In genomic region chr6:169789944-169790927, GRCh38 we compare ENCODE assay signal across 8 cellular contexts. TPM values are rescaled to one million over a fixed set of nuclear protein-coding genes. Genes with fewer than 3 reads are reported as not detected.
DNase-seq lines count a peak whose midpoint lies in the region; ATAC-seq and TF ChIP-seq lines count a peak whose summit lies in the region.

No MANE protein-coding gene starts in this region.

- TF ChIP-seq CTCF in PC-9 (conservative IDR thresholded peaks at IDR 0.05) = peak; percentile 84

- no peaks in the 10 kb centered on the region for H3K4me1 ChIP-seq in PC-9 (replicated peaks; ENCODE audit: insufficient read depth)

- no peaks in the 10 kb centered on the region for H4K20me1 ChIP-seq in PC-9 (ENCODE audit: insufficient read depth)

- peaks cover 2 to 9% (median 5%) of the 10 kb centered on the region in 3 donors for H3K4me1 Mint-ChIP-seq in IgD-negative memory B cell
- H3K4me1 Mint-ChIP-seq in activated T-cell treated with anti-CD3 and anti-CD28 coated beads, Interleukin-2, amount 50 U/mL, for 72 hours (ENCODE audit: low read depth) = peaks cover 26% of the 10 kb centered on the region
- H3K4me1 Mint-ChIP-seq in naive thymus-derived CD8-positive, alpha-beta T cell = peaks cover 7 to 18% (median 16%) of the 10 kb centered on the region in 4 donors
- H3K4me1 Mint-ChIP-seq in stimulated activated naive B cell treated with anti-CD40 and anti-IgM and Interleukin-4, amounts not matched to agents 10 μg/mL and 1 μg/mL and 100 μg/mL, for 72 hours = peaks cover 7 to 13% of the 10 kb centered on the region in 2 donors

- DNase-seq in DMS114 treated with DMSO at 0.1 percent for 48 hours (lab: John Stamatoyannopoulos, UW; ENCODE audit: unreplicated experiment) (peak; percentile 40), PC-9 (peak in 1 of 2 experiments; percentile 47), fibroblast of gingiva (ENCODE audit: low read depth) (peak; percentile 55)
- peak; percentile 78 to 82 for DNase-seq in activated T-cell treated with anti-CD3 and anti-CD28 coated beads, Interleukin-2, amount 50 U/mL, for 72 hours
- peak; percentile 47 to 78 (median 68) for DNase-seq in naive thymus-derived CD8-positive, alpha-beta T cell
- peak; percentile 55 for DNase-seq in stimulated activated naive B cell treated with anti-CD40 and anti-IgM and Interleukin-4, amounts not matched to agents 10 μg/mL and 1 μg/mL and 100 μg/mL, for 72 hours

- peaks cover 29% of the 10 kb centered on the region for H3K27me3 Mint-ChIP-seq in IgD-negative memory B cell
- H3K27me3 Mint-ChIP-seq in activated T-cell treated with anti-CD3 and anti-CD28 coated beads, Interleukin-2, amount 50 U/mL, for 72 hours (ENCODE audit: low read depth) = peaks cover 29% of the 10 kb centered on the region
- H3K27me3 Mint-ChIP-seq in naive thymus-derived CD8-positive, alpha-beta T cell = peaks cover 18 to 52% (median 41%) of the 10 kb centered on the region in 5 donors
- peaks cover 43 to 49% of the 10 kb centered on the region in 2 donors for H3K27me3 Mint-ChIP-seq in stimulated activated naive B cell treated with anti-CD40 and anti-IgM and Interleukin-4, amounts not matched to agents 10 μg/mL and 1 μg/mL and 100 μg/mL, for 72 hours

- ATAC-seq in GM21576 (IDR thresholded peaks at IDR 0.05; ENCODE audit: unreplicated experiment) = peak; percentile 94
- ATAC-seq in activated T-cell treated with anti-CD3 and anti-CD28 coated beads, Interleukin-2, amount 50 U/mL, for 72 hours (replicated peaks in 1 of 2) = peak; percentile 96
- ATAC-seq in naive thymus-derived CD8-positive, alpha-beta T cell = peak; percentile 97 to 99
- ATAC-seq in stimulated activated naive B cell treated with anti-CD40 and anti-IgM and Interleukin-4, amounts not matched to agents 10 μg/mL and 1 μg/mL and 100 μg/mL, for 72 hours (replicated peaks) = peak; percentile 96 to 97

- intact Hi-C loops in PC-9 (cut with micrococcal nuclease; ENCODE audit: unreplicated experiment) = loop anchor here (1.0 to 10.0 kb wide), 2 partner anchors 740 to 895 kb away; no protein-coding TSS in a partner anchor

- H3K27ac Mint-ChIP-seq in IgD-negative memory B cell = peak overlapping the region; percentile 46 to 82 (median 77)
- peak overlapping the region; percentile 47 for H3K27ac Mint-ChIP-seq in activated T-cell treated with anti-CD3 and anti-CD28 coated beads, Interleukin-2, amount 50 U/mL, for 72 hours
- H3K27ac Mint-ChIP-seq in naive thymus-derived CD8-positive, alpha-beta T cell = peak overlapping the region in 5 of 10 donors; percentile 4 to 62 (median 31)
- peak overlapping the region; percentile 25 for H3K27ac Mint-ChIP-seq in stimulated activated naive B cell treated with anti-CD40 and anti-IgM and Interleukin-4, amounts not matched to agents 10 μg/mL and 1 μg/mL and 100 μg/mL, for 72 hours

- H3K4me3 ChIP-seq in PC-9 = no peak overlapping the region

- POLR2A ChIA-PET in PC-9 (lab: Charles Lee; ENCODE audit: unreplicated experiment) = no interaction called here
- POLR2A ChIA-PET in naive thymus-derived CD8-positive, alpha-beta T cell (lab: Charles Lee) = interaction anchor here (0.8 to 1.8 kb wide), 4 partner anchors 13 to 482 kb away, joined by 3 to 7 read pairs (median 4); partner anchors contain the start of genes C6orf120 and WDR27

- peaks cover 1% of the 10 kb centered on the region for H3K36me3 Mint-ChIP-seq in IgD-negative memory B cell
- H3K36me3 Mint-ChIP-seq in activated T-cell treated with anti-CD3 and anti-CD28 coated beads, Interleukin-2, amount 50 U/mL, for 72 hours (ENCODE audit: insufficient read depth in 2 of 2) = no peaks in the 10 kb centered on the region
- peaks cover 0 to 2% (median 0%) of the 10 kb centered on the region in 3 donors for H3K36me3 Mint-ChIP-seq in naive thymus-derived CD8-positive, alpha-beta T cell
- H3K36me3 Mint-ChIP-seq in stimulated activated naive B cell treated with anti-CD40 and anti-IgM and Interleukin-4, amounts not matched to agents 10 μg/mL and 1 μg/mL and 100 μg/mL, for 72 hours = no peaks in the 10 kb centered on the region

- H3K9me3 Mint-ChIP-seq in IgD-negative memory B cell = no peaks in the 10 kb centered on the region
- H3K9me3 Mint-ChIP-seq in activated T-cell treated with anti-CD3 and anti-CD28 coated beads, Interleukin-2, amount 50 U/mL, for 72 hours = no peaks in the 10 kb centered on the region
- H3K9me3 Mint-ChIP-seq in naive thymus-derived CD8-positive, alpha-beta T cell = no peaks in the 10 kb centered on the region
- no peaks in the 10 kb centered on the region for H3K9me3 Mint-ChIP-seq in stimulated activated naive B cell treated with anti-CD40 and anti-IgM and Interleukin-4, amounts not matched to agents 10 μg/mL and 1 μg/mL and 100 μg/mL, for 72 hours

- no peaks in the 10 kb centered on the region for H3K36me3 ChIP-seq in PC-9 (ENCODE audit: low read depth)

- peak overlapping the region; percentile 56; the same call in 1 of the 2 replicates for H2AFZ ChIP-seq in PC-9

- H3K9me2 ChIP-seq in PC-9 (ENCODE audit: insufficient read depth) = no peaks in the 10 kb centered on the region

- peaks cover 65% of the 10 kb centered on the region for H3K27me3 ChIP-seq in PC-9 (ENCODE audit: insufficient read depth, low read depth)

- H3K4me2 ChIP-seq in PC-9 = peak overlapping the region; percentile 38

- H3K27ac ChIP-seq in PC-9 = no peak overlapping the region

- H3K9me3 ChIP-seq in PC-9 (ENCODE audit: insufficient read depth, low read depth) = no peaks in the 10 kb centered on the region

- no peaks in the 10 kb centered on the region for H3K79me2 ChIP-seq in PC-9 (ENCODE audit: low read depth)

- no TSS peak for BruUV-seq in PC-9 (replicated peaks; lab: Mats Ljungman, UMichigan)

- CTCF ChIA-PET in PC-9 (lab: Charles Lee) = interaction anchor here (0.7 kb wide), 1 partner anchor 740 kb away, joined by 3 read pairs; no protein-coding TSS in a partner anchor

- H3F3A ChIP-seq in PC-9 (ENCODE audit: insufficient read depth, low read depth) = no peaks in the 10 kb centered on the region

- H3K4me3 Mint-ChIP-seq in IgD-negative memory B cell = peak overlapping the region; percentile 80 to 95 (median 90)
- H3K4me3 Mint-ChIP-seq in activated T-cell treated with anti-CD3 and anti-CD28 coated beads, Interleukin-2, amount 50 U/mL, for 72 hours = peak overlapping the region; percentile 88 to 93
- peak overlapping the region; percentile 75 to 90 (median 86) for H3K4me3 Mint-ChIP-seq in naive thymus-derived CD8-positive, alpha-beta T cell
- H3K4me3 Mint-ChIP-seq in stimulated activated naive B cell treated with anti-CD40 and anti-IgM and Interleukin-4, amounts not matched to agents 10 μg/mL and 1 μg/mL and 100 μg/mL, for 72 hours = peak overlapping the region; percentile 82 to 83

RNA-seq across cellular contexts. Expression of gene ERMARD, which starts 38.8 kb away (rescaled TPM):
- polyA plus RNA-seq in IgD-negative memory B cell = 9.0 TPM
- total RNA-seq in PC-9 (2021) = 19.3 and 28.2 TPM in 2 replicates
- 10 to 100 TPM; 30.5 to 37.9 TPM for total RNA-seq in activated T-cell treated with anti-CD3 and anti-CD28 coated beads, Interleukin-2, amount 50 U/mL, for 72 hours
- 10 to 100 TPM; 38.7 to 41.5 TPM for total RNA-seq in naive thymus-derived CD8-positive, alpha-beta T cell
- polyA plus RNA-seq in naive thymus-derived CD8-positive, alpha-beta T cell = 10 to 100 TPM in 1 of 3 donors, 1 to 10 TPM in 2; 9.2 to 12.4 (median 9.2) TPM

RNA-seq across cellular contexts. Expression of gene DYNLT2, which starts 38.9 kb away (rescaled TPM):
- 1.0 TPM for polyA plus RNA-seq in IgD-negative memory B cell
- 1.4 and 1.5 TPM in 2 replicates for total RNA-seq in PC-9 (2021)
- total RNA-seq in activated T-cell treated with anti-CD3 and anti-CD28 coated beads, Interleukin-2, amount 50 U/mL, for 72 hours = 1 to 10 TPM; 1.7 to 2.7 TPM
- 1 to 10 TPM; 7.2 to 7.4 TPM for total RNA-seq in naive thymus-derived CD8-positive, alpha-beta T cell
- under 1 TPM; 0.35 to 0.67 (median 0.63) TPM for polyA plus RNA-seq in naive thymus-derived CD8-positive, alpha-beta T cell
